Comparison of ENCODE assay signal across 8 cellular contexts in genomic region chr7:128531955-128532478, GRCh38. TPM values are rescaled to one million over a fixed set of nuclear protein-coding genes. Genes with fewer than 3 reads are reported as not detected.
DNase-seq lines count a peak whose midpoint lies in the region; ATAC-seq and TF ChIP-seq lines count a peak whose summit lies in the region.
"Not testable (repeated sequence)": the region's sequence is repeated elsewhere in the genome, so short reads cannot be mapped to it uniquely, and the experiment has no call there.

No MANE protein-coding gene starts in this region.

- H3K27ac ChIP-seq in trophoblast cell (ENCODE audit: low read depth, low read length) = peak overlapping the region; percentile 79
- H3K27ac ChIP-seq in temporal lobe (ENCODE audit: low read depth, low read length) = peak overlapping the region; percentile 44

- H3K4me3 ChIP-seq in choroid plexus epithelial cell (ENCODE audit: low read depth, low read length) (peak overlapping the region; percentile 73), iPS-18c (ENCODE audit: insufficient read depth, low read depth, low read length) (peak overlapping the region; percentile 48), trophoblast cell (ENCODE audit: low read depth, low read length) (peak overlapping the region; percentile 75)

- peak overlapping the region; percentile 71 for H2AFZ ChIP-seq in trophoblast cell (ENCODE audit: insufficient read depth, low read length, poor library complexity)

- peak overlapping the region; percentile 78 for H3K18ac ChIP-seq in trophoblast cell (ENCODE audit: low read length)

- H3K4me1 ChIP-seq in trophoblast cell (ENCODE audit: control insufficient read depth in 1 of 2, insufficient read depth in 2 of 2, low read length in 2 of 2) = not testable (repeated sequence)

- H2AK5ac ChIP-seq in trophoblast cell (ENCODE audit: low read length) = not testable (repeated sequence)

- not testable (repeated sequence) for TF ChIP-seq CTCF in choroid plexus epithelial cell (conservative IDR thresholded peaks at IDR 0.05; ENCODE audit: low read depth, low read length)

- not testable (repeated sequence) for H3K27me3 Mint-ChIP-seq in activated CD8-positive, alpha-beta T cell treated with anti-CD3 and anti-CD28 coated beads, Interleukin-2, amount 10 ng/mL, durations not matched to agents 7 days and 5 days (ENCODE audit: low read depth)

- CTCF ChIA-PET in activated CD8-positive, alpha-beta T cell treated with anti-CD3 and anti-CD28 coated beads, Interleukin-2, amount 10 ng/mL, durations not matched to agents 7 days and 5 days (lab: Charles Lee) = not testable (repeated sequence)

- H3K36me3 ChIP-seq in trophoblast cell (ENCODE audit: control insufficient read depth in 1 of 2, insufficient read depth in 2 of 2, low read length in 2 of 2) = not testable (repeated sequence)

- peak; percentile 21 for ATAC-seq in HG02938 (IDR thresholded peaks at IDR 0.05; ENCODE audit: unreplicated experiment)
- peak; percentile 21 for ATAC-seq in activated CD8-positive, alpha-beta T cell treated with anti-CD3 and anti-CD28 coated beads, Interleukin-2, amount 10 ng/mL, durations not matched to agents 7 days and 5 days

- not testable (repeated sequence) for H3K9me3 Mint-ChIP-seq in activated CD8-positive, alpha-beta T cell treated with anti-CD3 and anti-CD28 coated beads, Interleukin-2, amount 10 ng/mL, durations not matched to agents 7 days and 5 days (ENCODE audit: insufficient read depth)

- peak overlapping the region; percentile 92 for H3K27ac Mint-ChIP-seq in activated CD8-positive, alpha-beta T cell treated with anti-CD3 and anti-CD28 coated beads, Interleukin-2, amount 10 ng/mL, durations not matched to agents 7 days and 5 days

- peak overlapping the region; percentile 98 for H3K14ac ChIP-seq in trophoblast cell (ENCODE audit: low read length)

- peak overlapping the region; percentile 89 for H2BK5ac ChIP-seq in trophoblast cell (ENCODE audit: low read depth, low read length, poor library complexity)

- H3K9ac ChIP-seq in trophoblast cell (ENCODE audit: low read length) = peak overlapping the region; percentile 73

- no CpG with 5 or more reads among the region's 35 CpGs for WGBS in trophoblast cell (ENCODE audit: extremely low coverage, insufficient coverage, insufficient read length)

- POLR2A ChIA-PET in activated CD8-positive, alpha-beta T cell treated with anti-CD3 and anti-CD28 coated beads, Interleukin-2, amount 10 ng/mL, durations not matched to agents 7 days and 5 days (lab: Charles Lee) = not testable (repeated sequence)

- H3K4me2 ChIP-seq in trophoblast cell (ENCODE audit: low read length) = peak overlapping the region; percentile 67

- H2BK120ac ChIP-seq in trophoblast cell (ENCODE audit: insufficient read depth, low read length, poor library complexity) = peak overlapping the region; percentile 83

- H3K9me3 ChIP-seq in iPS-18c (ENCODE audit: control insufficient read depth, insufficient read depth, low read length); trophoblast cell (ENCODE audit: insufficient read depth, low read depth, low read length): not testable (repeated sequence)

- peaks cover 11% of the 10 kb centered on the region for H3K79me2 ChIP-seq in trophoblast cell (ENCODE audit: control insufficient read depth, insufficient read depth, low read length, poor library complexity)

- H3K4ac ChIP-seq in trophoblast cell (ENCODE audit: low read depth, low read length) = peak overlapping the region; percentile 90

- peaks cover 13% of the 10 kb centered on the region for H3K79me1 ChIP-seq in trophoblast cell (ENCODE audit: low read length)

- H3K23ac ChIP-seq in trophoblast cell (ENCODE audit: low read length) = not testable (repeated sequence)

- DNase-seq in Daoy (ENCODE audit: low read depth) = peak; percentile 55
- DNase-seq in NK-92 treated with Interleukin-12 subunit alpha and Interleukin-12 subunit beta, amount 100 ng/mL, for 24 hours (lab: John Stamatoyannopoulos, UW) = peak; percentile 19
- DNase-seq in activated CD8-positive, alpha-beta T cell treated with anti-CD3 and anti-CD28 coated beads, Interleukin-2, amount 10 ng/mL, durations not matched to agents 7 days and 5 days = peak; percentile 52
- DNase-seq in choroid plexus epithelial cell (ENCODE audit: low read depth) = peak; percentile 14
- peak in 1 of 2 donors; percentile 33 for DNase-seq in trophoblast cell

- peaks cover 27% of the 10 kb centered on the region for H3K36me3 Mint-ChIP-seq in activated CD8-positive, alpha-beta T cell treated with anti-CD3 and anti-CD28 coated beads, Interleukin-2, amount 10 ng/mL, durations not matched to agents 7 days and 5 days (ENCODE audit: low read depth)

- H2BK12ac ChIP-seq in trophoblast cell (ENCODE audit: low read length) = not testable (repeated sequence)

- H3K27me3 ChIP-seq in trophoblast cell (ENCODE audit: insufficient read depth, low read length) = not testable (repeated sequence)

- peak overlapping the region; percentile 95 for H4K8ac ChIP-seq in trophoblast cell (ENCODE audit: low read depth, low read length)

- H3K4me3 Mint-ChIP-seq in activated CD8-positive, alpha-beta T cell treated with anti-CD3 and anti-CD28 coated beads, Interleukin-2, amount 10 ng/mL, durations not matched to agents 7 days and 5 days = peak overlapping the region; percentile 92

- H4K12ac ChIP-seq in trophoblast cell (ENCODE audit: low read depth, low read length) = not testable (repeated sequence)

- peak overlapping the region; percentile 100 for H4K91ac ChIP-seq in trophoblast cell (ENCODE audit: low read depth, low read length)

- peaks cover 31% of the 10 kb centered on the region for H3K4me1 Mint-ChIP-seq in activated CD8-positive, alpha-beta T cell treated with anti-CD3 and anti-CD28 coated beads, Interleukin-2, amount 10 ng/mL, durations not matched to agents 7 days and 5 days (ENCODE audit: low read depth)

RNA-seq across cellular contexts. Expression of gene METTL2B, which starts 55.5 kb away (rescaled TPM):
- 78.2 and 87.8 TPM in 2 replicates for total RNA-seq in Daoy (2014; rRNA removed; shearing (Covaris generic))
- 10 to 100 TPM; 29.2 to 32.2 TPM for total RNA-seq in activated CD8-positive, alpha-beta T cell treated with anti-CD3 and anti-CD28 coated beads, Interleukin-2, amount 10 ng/mL, durations not matched to agents 7 days and 5 days
- 24.4 and 24.5 TPM in 2 replicates for polyA plus RNA-seq in trophoblast cell (2013)
- 25.1 TPM for total RNA-seq in temporal lobe
